ENCODE assay signal across 12 cellular contexts in the genomic region with DNA sequence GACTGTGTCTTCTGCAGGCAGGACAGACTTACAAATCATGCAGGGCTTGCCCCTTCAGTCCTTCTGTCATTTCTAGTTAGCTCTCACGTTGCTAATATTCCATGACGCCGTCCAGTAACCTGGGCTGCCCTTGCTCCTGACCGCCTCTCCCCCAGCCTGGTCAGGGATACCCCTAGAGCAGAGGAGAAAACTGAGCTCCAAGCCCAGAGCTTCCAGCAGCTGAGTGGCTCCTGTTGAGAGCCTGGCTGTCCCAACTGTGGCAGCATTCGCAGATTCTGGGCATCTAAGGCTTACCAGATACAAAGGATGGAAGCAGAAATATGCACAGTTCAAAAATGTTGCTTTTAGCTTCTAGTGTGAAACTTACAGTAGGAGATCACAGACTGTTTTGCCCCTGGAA.
DNase-seq lines count a peak whose midpoint lies in the region; ATAC-seq and TF ChIP-seq lines count a peak whose summit lies in the region.
"Had no signal": no experiment of that assay in that cellular context is flagged by ENCODE, and none has a peak within 500 bp of the region (broad histone marks: within the 10 kb centered on the region; RNA-seq: fewer than 3 reads in every experiment).

No MANE protein-coding gene starts in this region.

- peak in 2 of 4 donors; percentile 17 to 18 for ATAC-seq in psoas muscle
- ATAC-seq in HG03520 (IDR thresholded peaks at IDR 0.05; ENCODE audit: unreplicated experiment), result no peak

- H2AFZ ChIP-seq in PC-9, result no peak overlapping the region

- H3K4me2 ChIP-seq in BLaER1 (peak overlapping the region; percentile 32; the same call in 1 of the 2 replicates), PC-9 (peak overlapping the region; percentile 96)

- H3K4me1 ChIP-seq in BLaER1 (peaks cover 31% of the 10 kb centered on the region), PC-9 (replicated peaks; ENCODE audit: insufficient read depth) (peaks cover 98% of the 10 kb centered on the region), psoas muscle (peaks cover 56% of the 10 kb centered on the region)

- H4K20me1 ChIP-seq in BLaER1 (0 out of 2 replicates have a peak, but pooled peaks cover 4% of the 10 kb centered on the region), PC-9 (ENCODE audit: insufficient read depth) (peaks cover 5% of the 10 kb centered on the region; the same call in 1 of the 2 replicates)

- no peaks in the 10 kb centered on the region for H3K36me3 ChIP-seq in BLaER1
- H3K36me3 ChIP-seq in PC-9 (ENCODE audit: low read depth), result peaks cover 8% of the 10 kb centered on the region; the same call in 1 of the 2 replicates
- peaks cover 0 to 2% of the 10 kb centered on the region in 2 donors for H3K36me3 ChIP-seq in psoas muscle (ENCODE audit: insufficient read depth in 1 of 2, low read depth in 1 of 2)

- DNase-seq in PC-9 (no peak), epithelial cell of prostate (ENCODE audit: low read depth, low spot score) (no peak), psoas muscle (no peak), GDM1 (lab: John Stamatoyannopoulos, UW) (no peak), GM10248 (ENCODE audit: extremely low spot score) (no peak), NCI-H2196 (lab: John Stamatoyannopoulos, UW; ENCODE audit: unreplicated experiment) (no peak)
- DNase-seq: activated CD4-positive, alpha-beta T cell treated with anti-CD3 and anti-CD28 coated beads for 4 hours; DMS 273 treated with DMSO at 0.1 percent for 48 hours; foreskin melanocyte; NCI-H2029 treated with DMSO at 0.1 percent for 48 hours had no signal

- H3K9me3 ChIP-seq in BLaER1, result no peaks in the 10 kb centered on the region
- no peaks in the 10 kb centered on the region for H3K9me3 ChIP-seq in PC-9 (ENCODE audit: insufficient read depth, low read depth)
- no peaks in the 10 kb centered on the region for H3K9me3 ChIP-seq in psoas muscle

- peaks cover 55% of the 10 kb centered on the region for H3F3A ChIP-seq in PC-9 (ENCODE audit: insufficient read depth, low read depth)

- H3K27ac ChIP-seq in BLaER1, result no peak overlapping the region
- H3K27ac ChIP-seq in PC-9, result peak overlapping the region; percentile 96
- H3K27ac ChIP-seq in epithelial cell of prostate, result peak overlapping the region; percentile 100
- H3K27ac ChIP-seq in psoas muscle, result peak overlapping the region; percentile 85

- CTCF ChIA-PET in PC-9 (lab: Charles Lee) (no interaction called here), GM10248 (lab: Yijun Ruan, JAX) (interaction anchor here (0.9 kb wide), 1 partner anchor 23 kb away, joined by 3 read pairs; no protein-coding TSS in a partner anchor)

- H3K27me3 ChIP-seq in BLaER1, result no peaks in the 10 kb centered on the region
- no peaks in the 10 kb centered on the region for H3K27me3 ChIP-seq in PC-9 (ENCODE audit: insufficient read depth, low read depth)
- H3K27me3 ChIP-seq in psoas muscle (ENCODE audit: insufficient read depth in 3 of 3, low read length in 2 of 3), result no peaks in the 10 kb centered on the region

- no peak for TF ChIP-seq CTCF in PC-9 (conservative IDR thresholded peaks at IDR 0.05)
- no peak for TF ChIP-seq CTCF in psoas muscle (IDR thresholded peaks at IDR 0.05)
- TF ChIP-seq CTCF in GM10248 (IDR thresholded peaks at IDR 0.05; ENCODE audit: control extremely low read depth, extremely low read depth, low read depth, missing control alignments), result no peak

- H3K4me3 ChIP-seq in BLaER1 (no peak overlapping the region), PC-9 (peak overlapping the region; percentile 36), psoas muscle (peak overlapping the region; percentile 81)

- intact Hi-C loops in PC-9 (cut with micrococcal nuclease; ENCODE audit: unreplicated experiment) (no loop called here), psoas muscle (cut with DNase I) (no loop called here)

- H3K79me2 ChIP-seq in PC-9 (ENCODE audit: low read depth), result peaks cover 92% of the 10 kb centered on the region

- BruUV-seq in PC-9 (replicated peaks; lab: Mats Ljungman, UMichigan), result no TSS peak

- POLR2A ChIA-PET in PC-9 (lab: Charles Lee; ENCODE audit: unreplicated experiment), result interaction anchor here (0.6 kb wide), 2 partner anchors 167 to 1987 kb away, joined by 3 to 9 read pairs; no protein-coding TSS in a partner anchor
- POLR2A ChIA-PET in GM10248 (lab: Yijun Ruan, JAX), result no interaction called here

- WGBS in psoas muscle, 3 donors, result 48 to 52% (median 50%) methylated on average over 5 of the region's 5 CpGs

- no peaks in the 10 kb centered on the region for H3K9me2 ChIP-seq in PC-9 (ENCODE audit: insufficient read depth)

- no peak overlapping the region for H3K9ac ChIP-seq in BLaER1
